In the genomic region with DNA sequence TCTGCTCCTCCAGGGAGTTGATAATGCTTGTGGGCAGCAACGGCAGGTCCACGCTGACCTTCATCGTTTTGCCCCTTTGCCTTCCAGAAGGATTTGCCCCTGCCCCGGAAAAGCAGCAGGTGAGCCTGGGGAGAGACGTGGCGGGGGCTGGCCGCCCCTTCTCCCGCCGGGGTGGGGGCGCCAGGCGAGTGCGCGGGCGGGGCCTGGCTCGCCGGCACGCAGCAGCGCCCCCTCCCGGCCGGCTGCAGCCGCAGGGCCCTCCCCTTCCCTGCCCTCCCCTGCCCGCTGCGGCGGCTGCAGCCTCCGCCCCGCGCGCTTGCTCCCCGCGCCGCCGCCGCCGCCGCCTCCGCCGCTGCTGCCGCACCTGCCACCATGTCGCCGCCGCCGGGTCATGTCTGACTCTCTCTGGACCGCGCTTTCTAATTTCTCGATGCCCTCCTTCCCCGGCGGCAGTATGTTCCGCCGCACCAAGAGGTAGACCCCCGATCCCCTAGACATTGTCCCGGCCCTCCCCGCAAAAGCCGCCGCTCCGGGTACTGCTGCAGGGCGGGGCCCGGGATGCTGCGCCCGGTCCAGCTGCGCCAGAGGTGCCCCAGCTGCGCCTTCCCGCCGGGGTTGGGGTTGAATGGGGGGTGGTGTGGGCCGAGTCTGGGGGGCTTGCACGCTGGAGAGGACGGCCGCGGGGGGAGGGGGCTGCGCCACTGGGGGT, we compare ENCODE assay signal across 8 cellular contexts. TPM values are rescaled to one million over a fixed set of nuclear protein-coding genes. Genes with fewer than 3 reads are reported as not detected.
DNase-seq lines count a peak whose midpoint lies in the region; ATAC-seq, FAIRE-seq and TF ChIP-seq lines count a peak whose summit lies in the region.

A gene (plus strand): TSS at position 334 of the 709 bp plus-strand sequence. CDS start 58 bp downstream, at position 392.

- 0% methylated on average over 9 of the region's 69 CpGs for WGBS in A549 (ENCODE audit: missing lambda C conversion rate)
- 0% methylated on average over 1 of the region's 69 CpGs for WGBS in esophagus muscularis mucosa

- no peaks in the 10 kb centered on the region for H3K9me3 ChIP-seq in A549
- H3K9me3 ChIP-seq in esophagus muscularis mucosa: no peaks in the 10 kb centered on the region
- no peaks in the 10 kb centered on the region for H3K9me3 ChIP-seq in neuron (ENCODE audit: low read length)

- no peak for FAIRE-seq in A549 (lab: Jason Lieb, UNC)

- TF ChIP-seq EP300 in A549 (IDR thresholded peaks at IDR 0.05) (no peak), esophagus muscularis mucosa (IDR thresholded peaks at IDR 0.05) (no peak)

- H3K4me2 ChIP-seq in A549: peak within 1 kb of the TSS; percentile 66

- ATAC-seq in A549: peak; percentile 59 to 68
- ATAC-seq in HG02981 (IDR thresholded peaks at IDR 0.05; ENCODE audit: unreplicated experiment): no peak
- no peak for ATAC-seq in GM21576 (IDR thresholded peaks at IDR 0.05; ENCODE audit: unreplicated experiment)

- CTCF ChIA-PET in A549 (lab: Yijun Ruan, JAX): interaction anchor here (0.6 to 2.9 kb wide), 9 partner anchors 9 to 153 kb away, joined by 3 to 27 read pairs (median 3); no protein-coding TSS in a partner anchor

- H3K27ac ChIP-seq in A549 (peak within 1 kb of the TSS; percentile 71 to 87), esophagus muscularis mucosa (replicated peaks in 1 of 4) (no peak within 1 kb of the TSS)

- intact Hi-C loops in esophagus muscularis mucosa (cut with DNase I): no loop called here

- peak in 1 of 2 experiments; percentile 46 for DNase-seq in A549 (ENCODE audit: low read depth in 1 of 2, low spot score in 1 of 2)
- peak; percentile 24 for DNase-seq in NCI-H460 (ENCODE audit: extremely low read depth, low read depth)
- DNase-seq in activated CD8-positive, alpha-beta memory T cell treated with anti-CD3 and anti-CD28 coated beads, Interleukin-2, amount 50 U/mL, for 48 hours: peak; percentile 83
- DNase-seq in esophagus muscularis mucosa (ENCODE audit: extremely low spot score): no peak

- peaks cover 0 to 100% (median 86%) of the 10 kb centered on the region in 4 donors for H3K27me3 ChIP-seq in esophagus muscularis mucosa
- peaks cover 24% of the 10 kb centered on the region for H3K27me3 ChIP-seq in neuron (ENCODE audit: insufficient read depth, low read length)

- peak; percentile 69 for TF ChIP-seq CTCF in A549 (IDR thresholded peaks at IDR 0.05)
- peak; percentile 71 for TF ChIP-seq CTCF in GM12875 (IDR thresholded peaks at IDR 0.05; ENCODE audit: borderline replicate concordance, insufficient read depth, low read depth, low read length)
- TF ChIP-seq CTCF in esophagus muscularis mucosa (IDR thresholded peaks at IDR 0.05): peak; percentile 33 to 59 (median 51)

- H3K4me3 ChIP-seq in A549: peak within 1 kb of the TSS; percentile 78
- no peak within 1 kb of the TSS for H3K4me3 ChIP-seq in GM12875 (ENCODE audit: low read depth, low read length)
- peak within 1 kb of the TSS; percentile 30 to 51 (median 40) for H3K4me3 ChIP-seq in esophagus muscularis mucosa
- H3K4me3 ChIP-seq in neuron (ENCODE audit: low read length): peak within 1 kb of the TSS; percentile 71

- no peak for TF ChIP-seq RAD21 in A549 (conservative IDR thresholded peaks at IDR 0.05 in 1 of 2, IDR thresholded peaks at IDR 0.05 in 1 of 2)

- no peak for TF ChIP-seq POLR2A in A549 (IDR thresholded peaks at IDR 0.05; ENCODE audit: low read length)
- TF ChIP-seq POLR2A in esophagus muscularis mucosa (IDR thresholded peaks at IDR 0.05; ENCODE audit: low read depth): no peak

- POLR2A ChIA-PET in A549 (lab: Yijun Ruan, JAX): no interaction called here

- no peaks in the 10 kb centered on the region for H3K36me3 ChIP-seq in esophagus muscularis mucosa
- no peaks in the 10 kb centered on the region for H3K36me3 ChIP-seq in neuron (ENCODE audit: insufficient read depth, low read length)

- H2AFZ ChIP-seq in neuron (ENCODE audit: low read depth, low read length): peak within 1 kb of the TSS; percentile 99

- H3K4me1 ChIP-seq in A549 (peaks cover 10% of the 10 kb centered on the region; the same call in 1 of the 3 replicates), esophagus muscularis mucosa (peaks cover 18 to 57% (median 42%) of the 10 kb centered on the region in 4 donors), neuron (ENCODE audit: insufficient read depth, low read length) (peaks cover 17% of the 10 kb centered on the region)

TF ChIP-seq in A549, 52 proteins besides CTCF, POLR2A, EP300 and RAD21:
- TF ChIP-seq FOSB (CRISPR knock-in tag; IDR thresholded peaks at IDR 0.05) (no peak), SMC3 (IDR thresholded peaks at IDR 0.05) (peak; percentile 19; the same call in 1 of the 3 replicates), POLR2AphosphoS2 (conservative IDR thresholded peaks at IDR 0.05; ENCODE audit: low read length) (no peak), MAZ (IDR thresholded peaks at IDR 0.05; ENCODE audit: borderline replicate concordance, low read depth, low read length) (0 out of 2 replicates have a peak, but pooled peaks have one; percentile 23)

RNA-seq across cellular contexts. Expression of the gene that starts here (rescaled TPM):
- polyA plus RNA-seq in A549 (2011; rRNA removed) (1.4 and 1.8 TPM in 2 replicates), A549 (2017; fragmentation: RNase III; extraction: RNeasy Plus Mini Kit Qiagen cat#74134 plus additional on column Dnase treatment) (1.8 to 3.0 TPM (median 2.2 TPM) in 3 replicates)
- 2.4 and 3.3 TPM in 2 replicates for polyA plus RNA-seq in A549 (2012; cell fraction: cytosol; rRNA removed)
- 9.0 and 10.9 TPM in 2 replicates for polyA plus RNA-seq in A549 (2012; cell fraction: nucleus; rRNA removed)
- 1.3 and 1.5 TPM in 2 replicates for polyA minus RNA-seq in A549 (2011; rRNA and poly(A)+ RNA removed)
- total RNA-seq in NCI-H460 (2014; rRNA removed; shearing (Covaris generic)): 1.7 TPM in 2 replicates
- polyA plus RNA-seq in NCI-H460 (2014; cell fraction: nucleus; rRNA removed): 0.25 and 3.5 TPM in 2 replicates
- total RNA-seq in esophagus muscularis mucosa: under 1 TPM; 0.50 to 0.91 (median 0.76) TPM

Comparison
In these comparisons a context has a peak if more than half of its experiments do, and no peak if none do; other contexts are left out.
1. ATAC-seq: peak in A549 (2 of 2); none in HG02981 (single experiment) and GM21576 (single experiment).
2. H3K27ac ChIP-seq: peak in A549 (2 of 2); none in esophagus muscularis mucosa (0 of 4).
3. Peak in every context shown above with its lines, with median percentiles within 50 percentile points of each other: CTCF ChIP-seq.